In genomic region chr13:25872871-25873607, GRCh38 we compare ENCODE assay signal across 15 cellular contexts.
DNase-seq lines count a peak whose midpoint lies in the region; ATAC-seq and TF ChIP-seq lines count a peak whose summit lies in the region.
"Had no signal": no experiment of that assay in that cellular context is flagged by ENCODE, and none has a peak within 500 bp of the region (broad histone marks: within the 10 kb centered on the region; RNA-seq: fewer than 3 reads in every experiment).

No MANE protein-coding gene starts in this region.

- H3K9me3 ChIP-seq in left lung = no peaks in the 10 kb centered on the region
- H3K9me3 ChIP-seq: esophagus squamous epithelium, right lobe of liver had no signal

- H3K27ac Mint-ChIP-seq in T-helper 1 cell treated with Interleukin-12 subunit alpha and Interleukin-12 subunit beta and Interleukin-4 antibody, amounts not matched to agents 30 μg/mL and 1 μg/mL, for 36 hours = peak overlapping the region; percentile 33
- H3K27ac Mint-ChIP-seq: CD8-positive, alpha-beta T cell had no signal

- H3K36me3 ChIP-seq in left lung = no peaks in the 10 kb centered on the region
- H3K36me3 ChIP-seq: esophagus squamous epithelium, right lobe of liver had no signal

- no peaks in the 10 kb centered on the region for H3K4me1 ChIP-seq in left lung
- H3K4me1 ChIP-seq: esophagus squamous epithelium, right lobe of liver had no signal

- peaks cover 5% of the 10 kb centered on the region for H3K36me3 Mint-ChIP-seq in T-helper 1 cell treated with Interleukin-12 subunit alpha and Interleukin-12 subunit beta and Interleukin-4 antibody, amounts not matched to agents 30 μg/mL and 1 μg/mL, for 36 hours (ENCODE audit: low read depth)
- H3K36me3 Mint-ChIP-seq: CD8-positive, alpha-beta T cell had no signal

- no peak overlapping the region for H3K4me3 Mint-ChIP-seq in T-helper 1 cell treated with Interleukin-12 subunit alpha and Interleukin-12 subunit beta and Interleukin-4 antibody, amounts not matched to agents 30 μg/mL and 1 μg/mL, for 36 hours
- H3K4me3 Mint-ChIP-seq: CD8-positive, alpha-beta T cell had no signal

- intact Hi-C loops in left lung (cut with DNase I) = no loop called here

- no peak overlapping the region for H3K27ac ChIP-seq in left lung
- H3K27ac ChIP-seq: 22Rv1, esophagus squamous epithelium, right lobe of liver had no signal

- no peaks in the 10 kb centered on the region for H3K27me3 Mint-ChIP-seq in T-helper 1 cell treated with Interleukin-12 subunit alpha and Interleukin-12 subunit beta and Interleukin-4 antibody, amounts not matched to agents 30 μg/mL and 1 μg/mL, for 36 hours (ENCODE audit: low read depth)

- H3K4me1 Mint-ChIP-seq in T-helper 1 cell treated with Interleukin-12 subunit alpha and Interleukin-12 subunit beta and Interleukin-4 antibody, amounts not matched to agents 30 μg/mL and 1 μg/mL, for 36 hours (ENCODE audit: low read depth) = peaks cover 51% of the 10 kb centered on the region

- TF ChIP-seq CTCF in left lung (IDR thresholded peaks at IDR 0.05) = no peak

- peaks cover 9% of the 10 kb centered on the region for H3K9me3 Mint-ChIP-seq in T-helper 1 cell treated with Interleukin-12 subunit alpha and Interleukin-12 subunit beta and Interleukin-4 antibody, amounts not matched to agents 30 μg/mL and 1 μg/mL, for 36 hours
- H3K9me3 Mint-ChIP-seq: CD8-positive, alpha-beta T cell; nephron had no signal

- no peaks in the 10 kb centered on the region for H3K27me3 ChIP-seq in left lung
- H3K27me3 ChIP-seq: esophagus squamous epithelium, right lobe of liver had no signal

- no peak for DNase-seq in T-helper 1 cell
- peak; percentile 41 for DNase-seq in CD1c-positive myeloid dendritic cell (ENCODE audit: extremely low spot score)
- peak; percentile 27 for DNase-seq in SIG-M5 (lab: John Stamatoyannopoulos, UW)
- no peak for DNase-seq in left lung
- no peak for DNase-seq in dermis blood vessel endothelial cell
- no peak for DNase-seq in central memory CD4-positive, alpha-beta T cell
- no peak for DNase-seq in NCI-H1436 treated with DMSO at 0.1 percent for 48 hours (lab: John Stamatoyannopoulos, UW)
- DNase-seq: CD8-positive, alpha-beta T cell; esophagus squamous epithelium; NCI-H2227 treated with DMSO at 0.1 percent for 48 hours; PC-3; right lobe of liver had no signal

- no peak overlapping the region for H3K4me3 ChIP-seq in left lung
- H3K4me3 ChIP-seq: esophagus squamous epithelium, right lobe of liver had no signal

- peak; percentile 61 for ATAC-seq in left lung
- ATAC-seq: CD8-positive, alpha-beta T cell; PC-3; right lobe of liver had no signal

Comparison
In these comparisons a context has a peak if more than half of its experiments do, and no peak if none do; other contexts are left out.
1. DNase-seq: peak in CD1c-positive myeloid dendritic cell (single experiment) and SIG-M5 (single experiment); none in T-helper 1 cell (0 of 5), left lung (0 of 2), dermis blood vessel endothelial cell (single experiment), central memory CD4-positive, alpha-beta T cell (single experiment) and NCI-H1436 treated with DMSO at 0.1 percent for 48 hours (single experiment).